ENCODE assay signal across 8 cellular contexts in the genomic region with DNA sequence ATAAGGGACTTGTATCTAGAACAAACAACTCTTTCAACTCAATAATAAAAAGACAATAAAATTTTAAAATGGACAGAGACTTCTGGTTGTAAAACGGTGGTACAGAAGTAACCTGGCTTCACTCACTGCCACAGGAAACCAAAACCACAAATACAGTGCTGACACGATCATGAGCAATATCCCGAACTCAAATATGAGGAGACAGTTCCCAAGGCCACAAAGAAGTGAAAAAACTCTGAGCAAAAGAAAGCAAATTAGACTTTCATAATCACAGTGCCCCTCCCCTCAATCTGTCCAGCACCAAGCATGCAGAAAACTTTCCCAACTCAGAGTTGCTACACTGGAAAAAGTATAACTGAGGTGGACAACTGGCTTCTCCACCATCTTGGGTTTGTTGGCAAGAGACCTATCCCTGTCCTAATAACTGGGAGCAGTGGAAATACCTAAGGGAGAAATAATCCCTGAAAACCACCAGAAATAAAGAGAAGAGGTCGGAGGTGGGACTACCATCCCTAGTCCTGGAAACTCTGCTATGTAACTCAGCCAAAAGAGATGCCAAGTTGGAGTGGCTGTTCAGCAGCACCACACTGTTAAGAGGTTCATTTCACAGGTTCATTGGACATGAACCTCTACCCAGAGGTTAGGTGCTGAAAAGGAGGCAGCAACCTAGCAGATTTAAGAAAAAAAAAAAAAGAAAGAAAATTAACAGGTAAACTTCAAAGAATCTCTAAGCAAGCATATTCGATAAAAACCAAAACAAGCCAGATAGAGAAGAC. TPM values are rescaled to one million over a fixed set of nuclear protein-coding genes. Genes with fewer than 3 reads are reported as not detected.
DNase-seq lines count a peak whose midpoint lies in the region; ATAC-seq and TF ChIP-seq lines count a peak whose summit lies in the region.

No MANE protein-coding gene starts in this region.

- H3K4me3 ChIP-seq in LNCaP clone FGC (ENCODE audit: low read depth, low read length), result no peak overlapping the region

- no peak for TF ChIP-seq CTCF in LNCaP clone FGC (IDR thresholded peaks at IDR 0.05; ENCODE audit: control insufficient read depth, extremely low read depth, insufficient read depth)

- ATAC-seq in GM21515 (IDR thresholded peaks at IDR 0.05; ENCODE audit: unreplicated experiment), result peak; percentile 59
- peak; percentile 81 to 95 for ATAC-seq in natural killer cell treated with Interleukin-12 subunit alpha and Interleukin-12 subunit beta and Interleukin-15 and Interleukin-18, amount 100 ng/mL, for 72 hours

- H3K9me3 Mint-ChIP-seq in activated naive CD4-positive, alpha-beta T cell treated with anti-CD3 and anti-CD28 coated beads, Interleukin-2, amount 50 U/mL, for 24 hours, result peaks cover 26% of the 10 kb centered on the region
- peaks cover 9% of the 10 kb centered on the region for H3K9me3 Mint-ChIP-seq in natural killer cell treated with Interleukin-12 subunit alpha and Interleukin-12 subunit beta and Interleukin-15 and Interleukin-18, amount 100 ng/mL, for 72 hours

- H3K4me3 Mint-ChIP-seq in activated naive CD4-positive, alpha-beta T cell treated with anti-CD3 and anti-CD28 coated beads, Interleukin-2, amount 50 U/mL, for 24 hours, result peak overlapping the region; percentile 73
- peak overlapping the region; percentile 81 for H3K4me3 Mint-ChIP-seq in natural killer cell treated with Interleukin-12 subunit alpha and Interleukin-12 subunit beta and Interleukin-15 and Interleukin-18, amount 100 ng/mL, for 72 hours

- H3K4me1 Mint-ChIP-seq in activated naive CD4-positive, alpha-beta T cell treated with anti-CD3 and anti-CD28 coated beads, Interleukin-2, amount 50 U/mL, for 24 hours, result peaks cover 82% of the 10 kb centered on the region
- H3K4me1 Mint-ChIP-seq in natural killer cell treated with Interleukin-12 subunit alpha and Interleukin-12 subunit beta and Interleukin-15 and Interleukin-18, amount 100 ng/mL, for 72 hours (ENCODE audit: low read depth in 2 of 2), result peaks cover 31 to 47% of the 10 kb centered on the region in 2 donors

- peaks cover 34% of the 10 kb centered on the region for H3K36me3 Mint-ChIP-seq in activated naive CD4-positive, alpha-beta T cell treated with anti-CD3 and anti-CD28 coated beads, Interleukin-2, amount 50 U/mL, for 24 hours
- H3K36me3 Mint-ChIP-seq in natural killer cell treated with Interleukin-12 subunit alpha and Interleukin-12 subunit beta and Interleukin-15 and Interleukin-18, amount 100 ng/mL, for 72 hours, result peaks cover 15% of the 10 kb centered on the region

- DNase-seq in EH (ENCODE audit: low read depth) (peak; percentile 84), LNCaP clone FGC (ENCODE audit: low read depth) (peak; percentile 54), NCI-H69 (lab: John Stamatoyannopoulos, UW) (no peak), mucosa of gallbladder (ENCODE audit: low spot score) (no peak), islet precursor cell (no peak)
- no peak for DNase-seq in natural killer cell treated with Interleukin-12 subunit alpha and Interleukin-12 subunit beta and Interleukin-15 and Interleukin-18, amount 100 ng/mL, for 72 hours (ENCODE audit: low spot score)

- no peaks in the 10 kb centered on the region for H3K27me3 Mint-ChIP-seq in activated naive CD4-positive, alpha-beta T cell treated with anti-CD3 and anti-CD28 coated beads, Interleukin-2, amount 50 U/mL, for 24 hours
- H3K27me3 Mint-ChIP-seq in natural killer cell treated with Interleukin-12 subunit alpha and Interleukin-12 subunit beta and Interleukin-15 and Interleukin-18, amount 100 ng/mL, for 72 hours, result no peaks in the 10 kb centered on the region

- peak overlapping the region; percentile 52 for H3K27ac Mint-ChIP-seq in activated naive CD4-positive, alpha-beta T cell treated with anti-CD3 and anti-CD28 coated beads, Interleukin-2, amount 50 U/mL, for 24 hours
- peak overlapping the region in 1 of 2 donors; percentile 22 for H3K27ac Mint-ChIP-seq in natural killer cell treated with Interleukin-12 subunit alpha and Interleukin-12 subunit beta and Interleukin-15 and Interleukin-18, amount 100 ng/mL, for 72 hours

RNA-seq across cellular contexts. Expression of a gene that starts 55.5 kb away (rescaled TPM):
- total RNA-seq in natural killer cell treated with Interleukin-12 subunit alpha and Interleukin-12 subunit beta and Interleukin-15 and Interleukin-18, amount 100 ng/mL, for 72 hours, result 10 to 100 TPM; 12.8 to 31.0 TPM
- total RNA-seq in mucosa of gallbladder, result 19.0 TPM

Comparison
In these comparisons a context has a peak if more than half of its experiments do, and no peak if none do; other contexts are left out.
1. DNase-seq: peak in EH (single experiment) and LNCaP clone FGC (single experiment); none in natural killer cell treated with Interleukin-12 subunit alpha and Interleukin-12 subunit beta and Interleukin-15 and Interleukin-18, amount 100 ng/mL, for 72 hours (single experiment), NCI-H69 (single experiment), mucosa of gallbladder (single experiment) and islet precursor cell (single experiment).